Comparison of ENCODE assay signal across 26 cellular contexts in genomic region chr2:222270436-222270835, GRCh38. TPM values are rescaled to one million over a fixed set of nuclear protein-coding genes. Genes with fewer than 3 reads are reported as not detected.
"Had no signal": no experiment of that assay in that cellular context is flagged by ENCODE, and none has a peak within 500 bp of the region (broad histone marks: within the 10 kb centered on the region; RNA-seq: fewer than 3 reads in every experiment).

No MANE protein-coding gene starts in this region.

- H3K4me1 Mint-ChIP-seq: natural killer cell; stimulated activated memory B cell treated with anti-CD40 and anti-IgM and Interleukin-4, amounts not matched to agents 10 μg/mL and 1 μg/mL and 100 μg/mL, for 72 hours had no signal

- H3K27ac Mint-ChIP-seq: mesothelial cell of epicardium; natural killer cell; stimulated activated memory B cell treated with anti-CD40 and anti-IgM and Interleukin-4, amounts not matched to agents 10 μg/mL and 1 μg/mL and 100 μg/mL, for 72 hours; stimulated activated naive CD8-positive, alpha-beta T cell treated with anti-CD3 and anti-CD28 coated beads, Interleukin-15, Interleukin-2, amounts not matched to agents 100 ng/mL and 50 ng/mL, for 24 hours had no signal

- H3K9me3 Mint-ChIP-seq: mesothelial cell of epicardium; natural killer cell; stimulated activated naive CD8-positive, alpha-beta T cell treated with anti-CD3 and anti-CD28 coated beads, Interleukin-15, Interleukin-2, amounts not matched to agents 100 ng/mL and 50 ng/mL, for 24 hours had no signal

- H3K36me3 ChIP-seq: colonic mucosa, gastrocnemius medialis, heart right ventricle, spleen, tibial artery, upper lobe of left lung, uterus had no signal

- H3K4me3 ChIP-seq: colonic mucosa, gastrocnemius medialis, heart right ventricle, spleen, tibial artery, upper lobe of left lung, uterus had no signal

- H3K9ac ChIP-seq: parathyroid adenoma had no signal

- ATAC-seq: gastrocnemius medialis; heart right ventricle; left lobe of liver; natural killer cell; sciatic nerve; stimulated activated memory B cell treated with anti-CD40 and anti-IgM and Interleukin-4, amounts not matched to agents 10 μg/mL and 1 μg/mL and 100 μg/mL, for 72 hours had no signal

- DNase-seq: colonic mucosa; dermis blood vessel endothelial cell; effector CD4-positive, alpha-beta T cell; gastrocnemius medialis; heart right ventricle; islet precursor cell; mammary epithelial cell; natural killer cell; spleen; stimulated activated CD4-positive, alpha-beta T cell treated with anti-CD3 and anti-CD28 coated beads, Interleukin-15, amount 100 ng/mL, for 24 hours; stimulated activated CD4-positive, alpha-beta T cell treated with anti-CD3 and anti-CD28 coated beads, Interleukin-1b, Interleukin-23, amount 100 ng/mL, for 48 hours; stimulated activated CD4-positive, alpha-beta T cell treated with anti-CD3 and anti-CD28 coated beads, Interleukin-4, amount 100 ng/mL, for 24 hours; tibial artery; upper lobe of left lung; uterus had no signal

- H3K27me3 ChIP-seq: colonic mucosa, gastrocnemius medialis, tibial artery, upper lobe of left lung, uterus had no signal

- H3K4me1 ChIP-seq: colonic mucosa, heart right ventricle, parathyroid adenoma, spleen, tibial artery, upper lobe of left lung, uterus had no signal

- H3K36me3 Mint-ChIP-seq: mesothelial cell of epicardium; natural killer cell; stimulated activated memory B cell treated with anti-CD40 and anti-IgM and Interleukin-4, amounts not matched to agents 10 μg/mL and 1 μg/mL and 100 μg/mL, for 72 hours had no signal

- H3K27ac ChIP-seq: colonic mucosa, gastrocnemius medialis, heart right ventricle, parathyroid adenoma, spleen, tibial artery, upper lobe of left lung, uterus had no signal

- H3K4me3 Mint-ChIP-seq: mesothelial cell of epicardium; natural killer cell; stimulated activated memory B cell treated with anti-CD40 and anti-IgM and Interleukin-4, amounts not matched to agents 10 μg/mL and 1 μg/mL and 100 μg/mL, for 72 hours; stimulated activated naive CD8-positive, alpha-beta T cell treated with anti-CD3 and anti-CD28 coated beads, Interleukin-15, Interleukin-2, amounts not matched to agents 100 ng/mL and 50 ng/mL, for 24 hours had no signal

- H3K9me3 ChIP-seq: colonic mucosa, gastrocnemius medialis, heart right ventricle, spleen, tibial artery, upper lobe of left lung, uterus had no signal

RNA-seq across cellular contexts. Expression of gene PAX3, which starts 28.4 kb away (rescaled TPM):
- total RNA-seq: dermis blood vessel endothelial cell, fibroblast of lung, heart right ventricle, left lobe of liver, mammary epithelial cell, mucosa of gallbladder, natural killer cell, omental fat pad, pulmonary artery endothelial cell, sciatic nerve, uterus had no signal
- polyA plus RNA-seq: esophagus, fibroblast of lung, mammary epithelial cell, spleen had no signal
